ENCODE assay signal across 8 cellular contexts in the genomic region with DNA sequence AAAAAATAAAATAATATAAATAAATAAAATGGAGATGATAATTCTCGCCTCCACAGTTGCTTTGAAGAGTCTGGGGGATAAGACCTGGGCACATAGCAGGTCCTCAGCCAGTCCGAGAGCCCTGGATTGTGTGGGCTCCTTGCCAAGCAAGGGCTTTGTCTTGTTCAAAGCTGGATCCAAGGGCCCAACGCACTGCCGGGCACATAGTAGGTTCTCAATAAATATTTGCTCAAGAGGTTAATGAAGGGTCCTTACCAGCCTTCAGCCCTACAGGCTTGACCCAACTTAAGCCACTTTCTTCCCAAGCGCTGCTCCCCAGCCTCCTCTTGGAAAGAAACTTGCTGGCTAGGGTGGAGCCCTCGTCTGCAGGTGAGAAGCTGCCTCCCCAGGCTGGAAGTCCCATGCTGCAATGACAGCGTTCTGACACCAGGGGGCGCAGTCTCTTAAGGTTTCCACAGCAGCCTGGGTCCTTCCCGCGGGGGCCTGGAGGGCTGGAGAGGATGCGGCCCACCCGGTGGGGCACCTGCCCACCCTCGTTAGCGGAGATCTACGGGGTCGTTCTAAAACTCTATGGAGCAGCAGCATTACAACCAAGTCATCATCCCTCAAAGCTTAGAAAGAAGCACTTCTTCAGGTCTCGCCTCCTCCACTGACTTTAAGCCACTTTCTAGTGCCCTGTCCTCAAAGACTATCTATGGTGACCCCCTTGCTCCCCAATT.
A peak's percentile ranks its signal among the peaks of the same experiment; 100 is the strongest.
DNase-seq lines count a peak whose midpoint lies in the region; ATAC-seq and TF ChIP-seq lines count a peak whose summit lies in the region.

No MANE protein-coding gene starts in this region.

- ATAC-seq in upper lobe of right lung = peak; percentile 88

- no peak overlapping the region for H3K9ac ChIP-seq in Karpas-422 (ENCODE audit: low read length)

- H3K27me3 ChIP-seq in Karpas-422 (ENCODE audit: low read length) = no peaks in the 10 kb centered on the region
- H3K27me3 ChIP-seq in SJCRH30 = no peaks in the 10 kb centered on the region
- no peaks in the 10 kb centered on the region for H3K27me3 ChIP-seq in upper lobe of right lung

- intact Hi-C loops in upper lobe of right lung (cut with DNase I) = no loop called here

- H3K79me2 ChIP-seq in Karpas-422 (ENCODE audit: low read length) = no peaks in the 10 kb centered on the region

- H3K36me3 ChIP-seq in Karpas-422 (ENCODE audit: insufficient read depth, low read length) (no peaks in the 10 kb centered on the region), SJCRH30 (no peaks in the 10 kb centered on the region), upper lobe of right lung (no peaks in the 10 kb centered on the region)

- no peak overlapping the region for H3K4me2 ChIP-seq in Karpas-422 (ENCODE audit: low read depth, low read length, poor library complexity, severe bottlenecking)

- H2AFZ ChIP-seq in Karpas-422 (ENCODE audit: low read length) = no peak overlapping the region

- H3K4me3 ChIP-seq in Karpas-422 (ENCODE audit: low read length) = no peak overlapping the region
- H3K4me3 ChIP-seq in SJCRH30 = no peak overlapping the region
- no peak overlapping the region for H3K4me3 ChIP-seq in upper lobe of right lung

- H3K4me1 ChIP-seq in Karpas-422 (ENCODE audit: low read length) = peaks cover 10% of the 10 kb centered on the region
- H3K4me1 ChIP-seq in SJCRH30 = no peaks in the 10 kb centered on the region; the same call in 1 of the 2 replicates
- H3K4me1 ChIP-seq in upper lobe of right lung = no peaks in the 10 kb centered on the region

- H3K9me2 ChIP-seq in Karpas-422 (replicated peaks; ENCODE audit: insufficient read depth, low read length) = no peaks in the 10 kb centered on the region

- TF ChIP-seq CTCF in upper lobe of right lung (IDR thresholded peaks at IDR 0.05) = peak; percentile 99

- H3K27ac ChIP-seq in Karpas-422 (ENCODE audit: low read length) (no peak overlapping the region), SJCRH30 (no peak overlapping the region), upper lobe of right lung (no peak overlapping the region)

- H3K9me3 ChIP-seq in Karpas-422 (ENCODE audit: low read length) (no peaks in the 10 kb centered on the region), SJCRH30 (replicated peaks) (no peaks in the 10 kb centered on the region), upper lobe of right lung (no peaks in the 10 kb centered on the region)

- H4K20me1 ChIP-seq in Karpas-422 (ENCODE audit: insufficient read depth, low read depth, low read length) = no peaks in the 10 kb centered on the region

- peak; percentile 91 for DNase-seq in ELF-1 (ENCODE audit: low read depth, low spot score)
- DNase-seq in Karpas-422 = peak; percentile 92
- DNase-seq in SJCRH30 = peak; percentile 73 to 90
- DNase-seq in activated effector memory CD4-positive, alpha-beta T cell treated with anti-CD3 and anti-CD28 coated beads, Interleukin-2, amount 50 U/mL, for 16 hours = peak; percentile 93
- peak; percentile 80 for DNase-seq in germinal center (ENCODE audit: low spot score)
- peak; percentile 51 for DNase-seq in pons (ENCODE audit: low spot score)
- DNase-seq in upper lobe of right lung = peak; percentile 84
- no peak for DNase-seq in NCI-H187 treated with DMSO at 0.1 percent for 48 hours (lab: John Stamatoyannopoulos, UW)
